1 cellular context compared by ENCODE assay signal in genomic region chr7:39566056-39566921, GRCh38.
TF ChIP-seq lines count a peak whose summit lies in the region.

Gene YAE1 (plus strand): TSS chr7:39566404. CDS start chr7:39566419, 15 bp downstream.

TF ChIP-seq in GM12878, 131 proteins besides CTCF, POLR2A, EP300 and RAD21 (continued from another document and continues in another):
- TF ChIP-seq FOS (IDR thresholded peaks at IDR 0.05; ENCODE audit: borderline replicate concordance, extremely low read depth, insufficient read length) (no peak), STAT1 (conservative IDR thresholded peaks at IDR 0.05) (no peak), GABPA (IDR thresholded peaks at IDR 0.05; ENCODE audit: low read depth) (peak; percentile 95), REST (IDR thresholded peaks at IDR 0.05; ENCODE audit: low read depth, low read length) (no peak), YY1 (IDR thresholded peaks at IDR 0.05; ENCODE audit: low read depth, low read length) (peak; percentile 65), LARP7 (IDR thresholded peaks at IDR 0.05) (no peak; the same call in 1 of the 2 replicates), SMAD5 (IDR thresholded peaks at IDR 0.05; ENCODE audit: low read depth) (peak; percentile 92; the same call in 1 of the 2 replicates), RELB (IDR thresholded peaks at IDR 0.05; ENCODE audit: low read depth) (peak; percentile 63; the same call in 1 of the 2 replicates), ZBTB40 (IDR thresholded peaks at IDR 0.05; ENCODE audit: borderline replicate concordance) (peak; percentile 94), TCF12 (IDR thresholded peaks at IDR 0.05; ENCODE audit: low read depth, low read length) (0 out of 2 replicates have a peak, but pooled peaks have one; percentile 24), TBL1XR1 (IDR thresholded peaks at IDR 0.05; ENCODE audit: low read depth, low read length) (no peak), NR2C1 (IDR thresholded peaks at IDR 0.05) (peak; percentile 95), ZNF274 (IDR thresholded peaks at IDR 0.05; ENCODE audit: insufficient read depth, insufficient read length) (no peak), E2F8 (IDR thresholded peaks at IDR 0.05; ENCODE audit: low read depth, partially characterized antibody) (peak; percentile 46), HCFC1 (IDR thresholded peaks at IDR 0.05; ENCODE audit: low read length) (no peak; the same call in 1 of the 2 replicates), RUNX3 (IDR thresholded peaks at IDR 0.05; ENCODE audit: low read length) (peak; percentile 67), ZNF384 (IDR thresholded peaks at IDR 0.05; ENCODE audit: borderline replicate concordance, low read depth, low read length) (no peak), PRDM15 (CRISPR knock-in tag; IDR thresholded peaks at IDR 0.05) (no peak), PML (IDR thresholded peaks at IDR 0.05; ENCODE audit: low read length) (peak; percentile 75; the same call in 1 of the 2 replicates), NBN (IDR thresholded peaks at IDR 0.05) (peak; percentile 75; the same call in 1 of the 2 replicates), NRF1 (conservative IDR thresholded peaks at IDR 0.05; ENCODE audit: low read depth, low read length) (0 out of 2 replicates have a peak, but pooled peaks have one; percentile 18), KAT2A (conservative IDR thresholded peaks at IDR 0.05; ENCODE audit: control insufficient read depth, low read depth, low read length) (no peak), MYB (IDR thresholded peaks at IDR 0.05; ENCODE audit: borderline replicate concordance, low read depth, low read length) (no peak), DPF2 (IDR thresholded peaks at IDR 0.05) (0 out of 2 replicates have a peak, but pooled peaks have one; percentile 42), MEF2B (IDR thresholded peaks at IDR 0.05; ENCODE audit: partially characterized antibody, poor library complexity, severe bottlenecking) (peak; percentile 69), ZBTB11 (CRISPR knock-in tag; IDR thresholded peaks at IDR 0.05) (no peak)
- TF ChIP-seq, protein P1, sequence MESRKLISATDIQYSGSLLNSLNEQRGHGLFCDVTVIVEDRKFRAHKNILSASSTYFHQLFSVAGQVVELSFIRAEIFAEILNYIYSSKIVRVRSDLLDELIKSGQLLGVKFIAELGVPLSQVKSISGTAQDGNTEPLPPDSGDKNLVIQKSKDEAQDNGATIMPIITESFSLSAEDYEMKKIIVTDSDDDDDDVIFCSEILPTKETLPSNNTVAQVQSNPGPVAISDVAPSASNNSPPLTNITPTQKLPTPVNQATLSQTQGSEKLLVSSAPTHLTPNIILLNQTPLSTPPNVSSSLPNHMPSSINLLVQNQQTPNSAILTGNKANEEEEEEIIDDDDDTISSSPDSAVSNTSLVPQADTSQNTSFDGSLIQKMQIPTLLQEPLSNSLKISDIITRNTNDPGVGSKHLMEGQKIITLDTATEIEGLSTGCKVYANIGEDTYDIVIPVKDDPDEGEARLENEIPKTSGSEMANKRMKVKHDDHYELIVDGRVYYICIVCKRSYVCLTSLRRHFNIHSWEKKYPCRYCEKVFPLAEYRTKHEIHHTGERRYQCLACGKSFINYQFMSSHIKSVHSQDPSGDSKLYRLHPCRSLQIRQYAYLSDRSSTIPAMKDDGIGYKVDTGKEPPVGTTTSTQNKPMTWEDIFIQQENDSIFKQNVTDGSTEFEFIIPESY (IDR thresholded peaks at IDR 0.05) = no peak
- TF ChIP-seq, protein P2, sequence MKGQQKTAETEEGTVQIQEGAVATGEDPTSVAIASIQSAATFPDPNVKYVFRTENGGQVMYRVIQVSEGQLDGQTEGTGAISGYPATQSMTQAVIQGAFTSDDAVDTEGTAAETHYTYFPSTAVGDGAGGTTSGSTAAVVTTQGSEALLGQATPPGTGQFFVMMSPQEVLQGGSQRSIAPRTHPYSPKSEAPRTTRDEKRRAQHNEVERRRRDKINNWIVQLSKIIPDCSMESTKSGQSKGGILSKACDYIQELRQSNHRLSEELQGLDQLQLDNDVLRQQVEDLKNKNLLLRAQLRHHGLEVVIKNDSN (IDR thresholded peaks at IDR 0.05; ENCODE audit: borderline replicate concordance, extremely low read length, insufficient read depth, low read depth, low read length) = no peak
- TF ChIP-seq, protein P3, sequence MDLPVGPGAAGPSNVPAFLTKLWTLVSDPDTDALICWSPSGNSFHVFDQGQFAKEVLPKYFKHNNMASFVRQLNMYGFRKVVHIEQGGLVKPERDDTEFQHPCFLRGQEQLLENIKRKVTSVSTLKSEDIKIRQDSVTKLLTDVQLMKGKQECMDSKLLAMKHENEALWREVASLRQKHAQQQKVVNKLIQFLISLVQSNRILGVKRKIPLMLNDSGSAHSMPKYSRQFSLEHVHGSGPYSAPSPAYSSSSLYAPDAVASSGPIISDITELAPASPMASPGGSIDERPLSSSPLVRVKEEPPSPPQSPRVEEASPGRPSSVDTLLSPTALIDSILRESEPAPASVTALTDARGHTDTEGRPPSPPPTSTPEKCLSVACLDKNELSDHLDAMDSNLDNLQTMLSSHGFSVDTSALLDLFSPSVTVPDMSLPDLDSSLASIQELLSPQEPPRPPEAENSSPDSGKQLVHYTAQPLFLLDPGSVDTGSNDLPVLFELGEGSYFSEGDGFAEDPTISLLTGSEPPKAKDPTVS (IDR thresholded peaks at IDR 0.05; ENCODE audit: low read depth, low read length) = no peak
